In the genomic region with DNA sequence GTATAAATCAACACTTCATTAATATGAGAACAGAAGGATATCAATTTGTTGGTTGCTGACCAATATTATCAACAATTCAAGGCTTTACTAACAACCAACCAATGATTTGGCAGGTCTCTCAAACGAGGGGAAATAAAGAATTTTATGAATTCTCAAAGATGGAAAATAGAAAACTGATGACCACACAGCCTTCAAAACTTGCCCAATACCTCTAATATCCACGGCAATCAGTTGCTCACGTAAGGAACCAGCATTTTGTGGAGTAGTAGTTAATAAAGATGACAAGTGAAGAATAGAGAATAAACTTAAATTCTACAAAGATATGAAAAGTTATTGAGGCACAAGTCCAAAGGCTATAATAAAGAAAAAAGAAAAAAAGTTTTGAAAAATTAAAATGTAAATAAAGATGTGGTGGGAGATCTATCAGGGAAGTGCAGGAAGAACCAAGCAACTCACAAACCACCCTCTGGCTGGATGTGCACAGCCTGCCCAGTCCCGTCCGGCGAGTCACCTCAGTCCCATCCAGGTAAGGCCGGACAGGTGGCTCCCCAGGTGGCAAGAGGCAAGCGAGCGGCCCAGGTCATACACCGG, we compare ENCODE assay signal across 8 cellular contexts. TPM values are rescaled to one million over a fixed set of nuclear protein-coding genes. Genes with fewer than 3 reads are reported as not detected.
A peak's percentile ranks its signal among the peaks of the same experiment; 100 is the strongest.
DNase-seq lines count a peak whose midpoint lies in the region; ATAC-seq and TF ChIP-seq lines count a peak whose summit lies in the region.

No MANE protein-coding gene starts in this region.

- ATAC-seq in naive B cell (ENCODE audit: low read depth in 2 of 2), result peak in 1 of 2 donors; percentile 6
- ATAC-seq in activated CD4-positive, CD25-positive, alpha-beta regulatory T cell treated with anti-CD3 and anti-CD28 coated beads, Interleukin-2, amount 50 U/mL, for 24 hours, result no peak
- no peak for ATAC-seq in HG03139 (IDR thresholded peaks at IDR 0.05; ENCODE audit: unreplicated experiment)

- H4K20me1 ChIP-seq in KMS-11 (ENCODE audit: insufficient read depth), result no peaks in the 10 kb centered on the region

- POLR2A ChIA-PET in BJ (lab: Charles Lee), result no interaction called here

- peak overlapping the region; percentile 66 for H3K9ac ChIP-seq in KMS-11

- H3K27ac ChIP-seq in KMS-11, result 0 out of 2 replicates have a peak overlapping the region, but pooled peaks have one; percentile 52

- H3K4me3 ChIP-seq in BJ (ENCODE audit: low read depth, low read length), result peak overlapping the region; percentile 91
- H3K4me3 ChIP-seq in KMS-11 (IDR thresholded peaks at IDR 0.05; ENCODE audit: insufficient read depth, low read depth, low read length), result peak overlapping the region; percentile 82

- H3K27ac Mint-ChIP-seq in chondrocyte (ENCODE audit: unreplicated experiment) (peak overlapping the region; percentile 99), naive B cell (peak overlapping the region in 4 of 6 donors; percentile 53 to 83 (median 66))

- peak overlapping the region; percentile 95 for H2AFZ ChIP-seq in KMS-11 (ENCODE audit: low read depth)

- H3K79me2 ChIP-seq in KMS-11 (ENCODE audit: insufficient read depth, low read depth), result no peaks in the 10 kb centered on the region

- CTCF ChIA-PET in BJ (lab: Yijun Ruan, JAX), result no interaction called here

- peak overlapping the region; percentile 90 for H3K4me3 Mint-ChIP-seq in chondrocyte (ENCODE audit: unreplicated experiment)
- peak overlapping the region; percentile 87 to 98 (median 93) for H3K4me3 Mint-ChIP-seq in naive B cell

- H3K4me1 Mint-ChIP-seq in chondrocyte (ENCODE audit: low read depth), result peaks cover 47% of the 10 kb centered on the region
- H3K4me1 Mint-ChIP-seq in naive B cell, result peaks cover 7 to 18% (median 13%) of the 10 kb centered on the region in 3 donors

- no peaks in the 10 kb centered on the region for H3K9me3 Mint-ChIP-seq in chondrocyte (ENCODE audit: low read depth)
- H3K9me3 Mint-ChIP-seq in naive B cell, result no peaks in the 10 kb centered on the region

- H3K27me3 ChIP-seq in BJ (ENCODE audit: control insufficient read depth, insufficient read depth, low read length) (no peaks in the 10 kb centered on the region), KMS-11 (ENCODE audit: insufficient read depth, low read depth) (no peaks in the 10 kb centered on the region)

- H3K36me3 Mint-ChIP-seq in chondrocyte (ENCODE audit: low read depth) (no peaks in the 10 kb centered on the region), naive B cell (no peaks in the 10 kb centered on the region)

- peaks cover 13% of the 10 kb centered on the region for H3K4me1 ChIP-seq in KMS-11 (ENCODE audit: low read depth, poor library complexity, severe bottlenecking)

- H3K27me3 Mint-ChIP-seq in chondrocyte (ENCODE audit: low read depth), result no peaks in the 10 kb centered on the region
- no peaks in the 10 kb centered on the region for H3K27me3 Mint-ChIP-seq in naive B cell

- peak overlapping the region; percentile 66 for H3K4me2 ChIP-seq in KMS-11

- H3K36me3 ChIP-seq in BJ (ENCODE audit: control insufficient read depth, insufficient read depth, low read length) (no peaks in the 10 kb centered on the region), KMS-11 (ENCODE audit: insufficient read depth) (no peaks in the 10 kb centered on the region)

- DNase-seq in BJ (ENCODE audit: low read depth) (no peak), chondrocyte (ENCODE audit: low spot score) (no peak), naive B cell (no peak), NCI-H2107 (lab: John Stamatoyannopoulos, UW) (no peak), DMS 273 (lab: John Stamatoyannopoulos, UW; ENCODE audit: unreplicated experiment) (no peak)

- TF ChIP-seq CTCF in BJ (IDR thresholded peaks at IDR 0.05; ENCODE audit: insufficient read depth, low read depth, low read length), result no peak
- no peak for TF ChIP-seq CTCF in KMS-11 (conservative IDR thresholded peaks at IDR 0.05; ENCODE audit: low read depth, low read length)
- TF ChIP-seq CTCF in chondrocyte (IDR thresholded peaks at IDR 0.05), result no peak

RNA-seq across cellular contexts. Expression of a gene that starts 0.8 kb away (rescaled TPM):
- polyA plus RNA-seq in BJ (2011; rRNA removed) (4.3 and 7.3 TPM in 2 replicates), naive B cell (ENCODE audit: low read depth in 6 of 6) (1 to 10 TPM in 4 of 6 donors, under 1 TPM in 1, not detected in 1; 0.32 to 4.6 (median 2.4) TPM)
- 2.9 and 3.2 TPM in 2 replicates for polyA minus RNA-seq in BJ (2011; rRNA and poly(A)+ RNA removed)
- total RNA-seq in chondrocyte, result 26.8 to 35.2 TPM (median 31.5 TPM) in 3 replicates
